In the genomic region with DNA sequence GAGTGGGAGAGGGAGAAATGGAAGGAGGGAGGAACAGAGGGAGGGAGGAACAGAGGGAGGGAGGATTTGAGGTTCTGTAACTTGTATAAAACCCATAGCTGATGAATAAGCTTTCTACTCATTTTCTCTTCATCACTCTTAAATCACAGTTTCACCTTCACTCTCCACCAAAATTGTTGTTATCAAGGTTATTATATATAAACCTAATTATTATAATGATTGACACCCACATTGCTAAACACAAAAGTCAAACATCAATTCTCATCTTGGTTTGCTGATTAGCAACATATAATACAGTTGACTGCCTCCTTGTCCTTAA, we compare ENCODE assay signal across 21 cellular contexts.
DNase-seq lines count a peak whose midpoint lies in the region; ATAC-seq, FAIRE-seq and TF ChIP-seq lines count a peak whose summit lies in the region.
"Had no signal": no experiment of that assay in that cellular context is flagged by ENCODE, and none has a peak within 500 bp of the region (broad histone marks: within the 10 kb centered on the region; RNA-seq: fewer than 3 reads in every experiment).

No MANE protein-coding gene starts in this region.

- H3K9me3 ChIP-seq in A549 (peaks cover 42% of the 10 kb centered on the region), AG04450 (ENCODE audit: control insufficient read depth, insufficient read depth, low read length) (no peaks in the 10 kb centered on the region), SJSA1 (replicated peaks) (no peaks in the 10 kb centered on the region), hepatocyte (ENCODE audit: low read depth) (no peaks in the 10 kb centered on the region)
- H3K9me3 ChIP-seq: BLaER1 treated with 17β-estradiol and CSF1 and Interleukin-3, amounts not matched to agents 10 nM and 100 nM; HAP-1 had no signal

- DNase-seq in A549 (ENCODE audit: low read depth in 1 of 2, low spot score in 1 of 2) (peak in 1 of 2 experiments; percentile 48), AG04450 (ENCODE audit: low read depth, low spot score) (no peak), SJSA1 (ENCODE audit: low read depth in 1 of 2, low spot score in 2 of 2) (no peak), hepatocyte (ENCODE audit: low spot score) (no peak)
- no peak for DNase-seq in activated naive CD4-positive, alpha-beta T cell treated with Interleukin-2 at 50 U/mL for 16 hours
- DNase-seq in activated CD8-positive, alpha-beta memory T cell treated with anti-CD3 and anti-CD28 coated beads, Interleukin-2, amount 50 U/mL, for 4 hours = no peak
- DNase-seq: CD8-positive, alpha-beta memory T cell; COR-L47; DMS 273 treated with DMSO at 0.1 percent for 48 hours; DMS53; DND-41; GOT3; KBM-7 had no signal

- no peaks in the 10 kb centered on the region for H3K27me3 ChIP-seq in AG04450 (ENCODE audit: control insufficient read depth, insufficient read depth, low read length)
- no peaks in the 10 kb centered on the region for H3K27me3 ChIP-seq in SJSA1 (replicated peaks)
- H3K27me3 ChIP-seq in hepatocyte = no peaks in the 10 kb centered on the region
- H3K27me3 ChIP-seq: BLaER1 treated with 17β-estradiol and CSF1 and Interleukin-3, amounts not matched to agents 10 nM and 100 nM had no signal

- peak; percentile 18 for FAIRE-seq in A549 (lab: Jason Lieb, UNC)
- FAIRE-seq: GM12878 had no signal

- H3K9me3 Mint-ChIP-seq in activated T-helper 17 cell treated with anti-CD3 and anti-CD28 coated beads, Interleukin-2, amount 50 U/mL, for 72 hours = no peaks in the 10 kb centered on the region

- POLR2A ChIA-PET in A549 (lab: Yijun Ruan, JAX) (interaction anchor here (0.7 to 1.8 kb wide), 5 partner anchors 19 to 252 kb away, joined by 3 to 23 read pairs (median 8); partner anchors contain the start of gene PAPPA), AG04450 (lab: Yijun Ruan, JAX) (interaction anchor here (0.8 to 1.9 kb wide), 3 partner anchors 20 to 237 kb away, joined by 4 to 10 read pairs (median 5); no protein-coding TSS in a partner anchor)

- H3K79me2 ChIP-seq in hepatocyte = no peaks in the 10 kb centered on the region

- H3K27ac Mint-ChIP-seq in activated T-helper 17 cell treated with anti-CD3 and anti-CD28 coated beads, Interleukin-2, amount 50 U/mL, for 72 hours = no peak overlapping the region
- H3K27ac Mint-ChIP-seq: B cell; CD8-positive, alpha-beta memory T cell; IgD-negative memory B cell had no signal

- H3K9me2 ChIP-seq in hepatocyte (replicated peaks; ENCODE audit: insufficient read depth) = no peaks in the 10 kb centered on the region

- H3K27ac ChIP-seq in A549 = peak overlapping the region; percentile 90 to 97
- peak overlapping the region; percentile 47 for H3K27ac ChIP-seq in AG04450 (ENCODE audit: low read depth, low read length)
- peak overlapping the region; percentile 46 for H3K27ac ChIP-seq in SJSA1
- peak overlapping the region; percentile 84 for H3K27ac ChIP-seq in hepatocyte
- H3K27ac ChIP-seq: BLaER1 treated with 17β-estradiol and CSF1 and Interleukin-3, amounts not matched to agents 10 nM and 100 nM; HL-60 had no signal

- H4K20me1 ChIP-seq in hepatocyte (ENCODE audit: insufficient read depth, poor library complexity, severe bottlenecking) = no peaks in the 10 kb centered on the region
- H4K20me1 ChIP-seq: BLaER1 treated with 17β-estradiol and CSF1 and Interleukin-3, amounts not matched to agents 10 nM and 100 nM had no signal

- H3K4me1 Mint-ChIP-seq in activated T-helper 17 cell treated with anti-CD3 and anti-CD28 coated beads, Interleukin-2, amount 50 U/mL, for 72 hours = no peaks in the 10 kb centered on the region
- H3K4me1 Mint-ChIP-seq: B cell; CD8-positive, alpha-beta memory T cell had no signal

- peak in 1 of 2 experiments; percentile 9; a peak in 1 of 6 replicates for ATAC-seq in A549
- no peak for ATAC-seq in HG02884 (IDR thresholded peaks at IDR 0.05; ENCODE audit: unreplicated experiment)
- no peak for ATAC-seq in activated T-helper 17 cell treated with anti-CD3 and anti-CD28 coated beads, Interleukin-2, amount 50 U/mL, for 72 hours (replicated peaks)
- ATAC-seq: GM12878 had no signal

- TF ChIP-seq EP300 in A549 (IDR thresholded peaks at IDR 0.05) = no peak

- no peak overlapping the region for H3K4me3 Mint-ChIP-seq in activated T-helper 17 cell treated with anti-CD3 and anti-CD28 coated beads, Interleukin-2, amount 50 U/mL, for 72 hours
- H3K4me3 Mint-ChIP-seq: B cell; CD8-positive, alpha-beta memory T cell; IgD-negative memory B cell had no signal

- no peaks in the 10 kb centered on the region for H3K36me3 ChIP-seq in SJSA1
- H3K36me3 ChIP-seq in hepatocyte (replicated peaks; ENCODE audit: insufficient read depth, low read depth) = no peaks in the 10 kb centered on the region
- H3K36me3 ChIP-seq: BLaER1 treated with 17β-estradiol and CSF1 and Interleukin-3, amounts not matched to agents 10 nM and 100 nM; HAP-1 had no signal

- H3K4me1 ChIP-seq in A549 (peaks cover 30% of the 10 kb centered on the region), SJSA1 (replicated peaks) (peaks cover 28% of the 10 kb centered on the region), hepatocyte (ENCODE audit: insufficient read depth) (peaks cover 6% of the 10 kb centered on the region)
- H3K4me1 ChIP-seq: BLaER1 treated with 17β-estradiol and CSF1 and Interleukin-3, amounts not matched to agents 10 nM and 100 nM; HAP-1 had no signal

- TF ChIP-seq CTCF in A549 (IDR thresholded peaks at IDR 0.05) = no peak
- no peak for TF ChIP-seq CTCF in AG04450 (IDR thresholded peaks at IDR 0.05; ENCODE audit: low read depth, low read length)
- TF ChIP-seq CTCF in hepatocyte (IDR thresholded peaks at IDR 0.05; ENCODE audit: poor library complexity) = no peak

- TF ChIP-seq RAD21 in A549 (conservative IDR thresholded peaks at IDR 0.05 in 1 of 2, IDR thresholded peaks at IDR 0.05 in 1 of 2) = no peak

- TF ChIP-seq POLR2A in A549 (IDR thresholded peaks at IDR 0.05; ENCODE audit: low read length) = no peak

- CTCF ChIA-PET in A549 (lab: Yijun Ruan, JAX) (interaction anchor here (1.0 to 2.0 kb wide), 5 partner anchors 19 to 333 kb away, joined by 3 to 5 read pairs (median 4); partner anchors contain the start of gene PAPPA), AG04450 (lab: Charles Lee) (interaction anchor here (1.1 to 1.4 kb wide), 2 partner anchors 14 to 227 kb away, joined by 3 read pairs; no protein-coding TSS in a partner anchor)

- H3K4me2 ChIP-seq in A549 (peak overlapping the region; percentile 61), hepatocyte (no peak overlapping the region)
- H3K4me2 ChIP-seq: BLaER1 treated with 17β-estradiol and CSF1 and Interleukin-3, amounts not matched to agents 10 nM and 100 nM had no signal

- no peak overlapping the region for H2AFZ ChIP-seq in hepatocyte

- H3K4me3 ChIP-seq in A549 = no peak overlapping the region
- H3K4me3 ChIP-seq in AG04450 (ENCODE audit: low read depth, low read length) = no peak overlapping the region
- no peak overlapping the region for H3K4me3 ChIP-seq in SJSA1
- H3K4me3 ChIP-seq in hepatocyte = no peak overlapping the region
- H3K4me3 ChIP-seq: BLaER1 treated with 17β-estradiol and CSF1 and Interleukin-3, amounts not matched to agents 10 nM and 100 nM; GM12878; HAP-1 had no signal

- H3K36me3 Mint-ChIP-seq in activated T-helper 17 cell treated with anti-CD3 and anti-CD28 coated beads, Interleukin-2, amount 50 U/mL, for 72 hours (ENCODE audit: low read depth) = no peaks in the 10 kb centered on the region
- H3K36me3 Mint-ChIP-seq: CD8-positive, alpha-beta memory T cell; IgD-negative memory B cell had no signal

- H3K27me3 Mint-ChIP-seq in activated T-helper 17 cell treated with anti-CD3 and anti-CD28 coated beads, Interleukin-2, amount 50 U/mL, for 72 hours = no peaks in the 10 kb centered on the region
- H3K27me3 Mint-ChIP-seq: B cell; CD8-positive, alpha-beta memory T cell; IgD-negative memory B cell had no signal

TF ChIP-seq in A549, 52 proteins besides CTCF, POLR2A, EP300 and RAD21:
- TF ChIP-seq GATA3 (IDR thresholded peaks at IDR 0.05; ENCODE audit: borderline replicate concordance) (no peak), FOSB (CRISPR knock-in tag; IDR thresholded peaks at IDR 0.05) (peak; percentile 50; the same call in 1 of the 2 replicates), EHF (CRISPR knock-in tag; IDR thresholded peaks at IDR 0.05) (no peak)
TF ChIP-seq in A549: peak in this region for 1.
